4 cellular contexts compared by ENCODE assay signal in the genomic region with DNA sequence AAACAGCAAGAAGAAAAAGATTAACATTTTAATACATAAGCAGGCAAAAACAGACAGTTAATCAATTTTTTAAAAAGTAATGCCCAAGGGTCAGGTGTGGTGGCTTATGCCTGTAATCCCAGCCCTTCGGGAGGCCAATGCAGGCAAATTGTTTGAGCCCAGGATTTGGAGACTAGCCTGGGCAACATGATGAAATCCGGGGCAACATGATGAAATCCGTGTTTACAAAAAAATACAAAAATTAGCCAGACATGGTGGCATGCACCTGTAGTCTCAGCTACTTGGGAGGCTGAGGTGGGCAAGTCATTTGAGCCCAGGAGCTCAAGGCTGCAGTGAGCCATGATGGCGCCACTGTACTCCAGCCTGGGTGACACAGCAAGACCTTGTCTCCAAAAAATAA.
A peak's percentile ranks its signal among the peaks of the same experiment; 100 is the strongest.
TF ChIP-seq lines count a peak whose summit lies in the region.

No MANE protein-coding gene starts in this region.

TF ChIP-seq in GM23338, 12 proteins besides CTCF, POLR2A, EP300 and RAD21 (continues in another document):
- TF ChIP-seq ZNF114 (CRISPR knock-in tag; IDR thresholded peaks at IDR 0.05) (no peak), JUNB (IDR thresholded peaks at IDR 0.05; ENCODE audit: unreplicated experiment) (no peak)
- TF ChIP-seq, protein P1, sequence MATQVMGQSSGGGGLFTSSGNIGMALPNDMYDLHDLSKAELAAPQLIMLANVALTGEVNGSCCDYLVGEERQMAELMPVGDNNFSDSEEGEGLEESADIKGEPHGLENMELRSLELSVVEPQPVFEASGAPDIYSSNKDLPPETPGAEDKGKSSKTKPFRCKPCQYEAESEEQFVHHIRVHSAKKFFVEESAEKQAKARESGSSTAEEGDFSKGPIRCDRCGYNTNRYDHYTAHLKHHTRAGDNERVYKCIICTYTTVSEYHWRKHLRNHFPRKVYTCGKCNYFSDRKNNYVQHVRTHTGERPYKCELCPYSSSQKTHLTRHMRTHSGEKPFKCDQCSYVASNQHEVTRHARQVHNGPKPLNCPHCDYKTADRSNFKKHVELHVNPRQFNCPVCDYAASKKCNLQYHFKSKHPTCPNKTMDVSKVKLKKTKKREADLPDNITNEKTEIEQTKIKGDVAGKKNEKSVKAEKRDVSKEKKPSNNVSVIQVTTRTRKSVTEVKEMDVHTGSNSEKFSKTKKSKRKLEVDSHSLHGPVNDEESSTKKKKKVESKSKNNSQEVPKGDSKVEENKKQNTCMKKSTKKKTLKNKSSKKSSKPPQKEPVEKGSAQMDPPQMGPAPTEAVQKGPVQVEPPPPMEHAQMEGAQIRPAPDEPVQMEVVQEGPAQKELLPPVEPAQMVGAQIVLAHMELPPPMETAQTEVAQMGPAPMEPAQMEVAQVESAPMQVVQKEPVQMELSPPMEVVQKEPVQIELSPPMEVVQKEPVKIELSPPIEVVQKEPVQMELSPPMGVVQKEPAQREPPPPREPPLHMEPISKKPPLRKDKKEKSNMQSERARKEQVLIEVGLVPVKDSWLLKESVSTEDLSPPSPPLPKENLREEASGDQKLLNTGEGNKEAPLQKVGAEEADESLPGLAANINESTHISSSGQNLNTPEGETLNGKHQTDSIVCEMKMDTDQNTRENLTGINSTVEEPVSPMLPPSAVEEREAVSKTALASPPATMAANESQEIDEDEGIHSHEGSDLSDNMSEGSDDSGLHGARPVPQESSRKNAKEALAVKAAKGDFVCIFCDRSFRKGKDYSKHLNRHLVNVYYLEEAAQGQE (IDR thresholded peaks at IDR 0.05; ENCODE audit: unreplicated experiment), result no peak

TF ChIP-seq in IMR-90, 13 proteins besides CTCF, POLR2A, EP300 and RAD21:
- TF ChIP-seq CEBPB (IDR thresholded peaks at IDR 0.05; ENCODE audit: low read depth, low read length) (0 out of 2 replicates have a peak, but pooled peaks have one; percentile 5), NFE2L2 (IDR thresholded peaks at IDR 0.05; ENCODE audit: low read depth, low read length) (no peak), FOS (IDR thresholded peaks at IDR 0.05; ENCODE audit: low read depth, low read length) (no peak), CHD1 (IDR thresholded peaks at IDR 0.05; ENCODE audit: low read depth, low read length) (no peak), MAFK (IDR thresholded peaks at IDR 0.05; ENCODE audit: low read depth, low read length) (no peak), RFX5 (IDR thresholded peaks at IDR 0.05; ENCODE audit: low read depth, low read length) (no peak), MXI1 (IDR thresholded peaks at IDR 0.05; ENCODE audit: borderline replicate concordance, low read depth, low read length) (no peak), SMC3 (IDR thresholded peaks at IDR 0.05; ENCODE audit: low read depth, low read length) (no peak), RCOR1 (IDR thresholded peaks at IDR 0.05; ENCODE audit: insufficient replicate concordance, low read length) (no peak)

TF ChIP-seq in K562, 482 proteins besides CTCF, POLR2A, EP300 and RAD21:
- peak; percentile 68 for TF ChIP-seq CEBPG (CRISPR knock-in tag; IDR thresholded peaks at IDR 0.05)
- peak; percentile 38 to 92; a peak in 3 of 4 replicates for TF ChIP-seq CEBPG (tag; conservative IDR thresholded peaks at IDR 0.05 in 1 of 2, IDR thresholded peaks at IDR 0.05 in 1 of 2)
- TF ChIP-seq, protein P2, sequence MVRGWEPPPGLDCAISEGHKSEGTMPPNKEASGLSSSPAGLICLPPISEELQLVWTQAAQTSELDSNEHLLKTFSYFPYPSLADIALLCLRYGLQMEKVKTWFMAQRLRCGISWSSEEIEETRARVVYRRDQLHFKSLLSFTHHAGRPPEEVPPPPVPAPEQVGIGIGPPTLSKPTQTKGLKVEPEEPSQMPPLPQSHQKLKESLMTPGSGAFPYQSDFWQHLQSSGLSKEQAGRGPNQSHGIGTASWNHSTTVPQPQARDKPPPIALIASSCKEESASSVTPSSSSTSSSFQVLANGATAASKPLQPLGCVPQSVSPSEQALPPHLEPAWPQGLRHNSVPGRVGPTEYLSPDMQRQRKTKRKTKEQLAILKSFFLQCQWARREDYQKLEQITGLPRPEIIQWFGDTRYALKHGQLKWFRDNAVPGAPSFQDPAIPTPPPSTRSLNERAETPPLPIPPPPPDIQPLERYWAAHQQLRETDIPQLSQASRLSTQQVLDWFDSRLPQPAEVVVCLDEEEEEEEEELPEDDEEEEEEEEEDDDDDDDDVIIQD (CRISPR knock-in tag; IDR thresholded peaks at IDR 0.05), result no peak
- TF ChIP-seq ZNF134 (CRISPR knock-in tag; conservative IDR thresholded peaks at IDR 0.05), result no peak
- TF ChIP-seq SRSF7 (optimal IDR thresholded peaks at IDR 0.05; ENCODE audit: low read depth, low read length), result no peak
- no peak for TF ChIP-seq ZBTB7A (IDR thresholded peaks at IDR 0.05; ENCODE audit: borderline replicate concordance, control insufficient read depth, low read depth, low read length)
- TF ChIP-seq TRIM24 (IDR thresholded peaks at IDR 0.05), result peak; percentile 77 to 84; a peak in 2 of 4 replicates
- TF ChIP-seq ARID1B (IDR thresholded peaks at IDR 0.05), result no peak
- TF ChIP-seq, protein P3, sequence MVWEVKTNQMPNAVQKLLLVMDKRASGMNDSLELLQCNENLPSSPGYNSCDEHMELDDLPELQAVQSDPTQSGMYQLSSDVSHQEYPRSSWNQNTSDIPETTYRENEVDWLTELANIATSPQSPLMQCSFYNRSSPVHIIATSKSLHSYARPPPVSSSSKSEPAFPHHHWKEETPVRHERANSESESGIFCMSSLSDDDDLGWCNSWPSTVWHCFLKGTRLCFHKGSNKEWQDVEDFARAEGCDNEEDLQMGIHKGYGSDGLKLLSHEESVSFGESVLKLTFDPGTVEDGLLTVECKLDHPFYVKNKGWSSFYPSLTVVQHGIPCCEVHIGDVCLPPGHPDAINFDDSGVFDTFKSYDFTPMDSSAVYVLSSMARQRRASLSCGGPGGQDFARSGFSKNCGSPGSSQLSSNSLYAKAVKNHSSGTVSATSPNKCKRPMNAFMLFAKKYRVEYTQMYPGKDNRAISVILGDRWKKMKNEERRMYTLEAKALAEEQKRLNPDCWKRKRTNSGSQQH (CRISPR knock-in tag; IDR thresholded peaks at IDR 0.05), result no peak
- TF ChIP-seq SREBF2 (CRISPR knock-in tag; IDR thresholded peaks at IDR 0.05), result no peak
- no peak for TF ChIP-seq ZNF717 (CRISPR knock-in tag; IDR thresholded peaks at IDR 0.05)
- peak; percentile 49; the same call in 1 of the 2 replicates for TF ChIP-seq FOXJ2 (tag; IDR thresholded peaks at IDR 0.05)
- TF ChIP-seq NR4A1 (CRISPR knock-in tag; IDR thresholded peaks at IDR 0.05), result no peak
- TF ChIP-seq NR4A1 (tag; IDR thresholded peaks at IDR 0.05), result no peak
- no peak for TF ChIP-seq BRF1 (IDR thresholded peaks at IDR 0.05; ENCODE audit: borderline replicate concordance, extremely low read depth, insufficient read length)
- TF ChIP-seq, protein P4, sequence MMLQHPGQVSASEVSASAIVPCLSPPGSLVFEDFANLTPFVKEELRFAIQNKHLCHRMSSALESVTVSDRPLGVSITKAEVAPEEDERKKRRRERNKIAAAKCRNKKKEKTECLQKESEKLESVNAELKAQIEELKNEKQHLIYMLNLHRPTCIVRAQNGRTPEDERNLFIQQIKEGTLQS (IDR thresholded peaks at IDR 0.05), result peak; percentile 44; the same call in 1 of the 2 replicates
- TF ChIP-seq, protein P4 (CRISPR knock-in tag; conservative IDR thresholded peaks at IDR 0.05), result no peak
- TF ChIP-seq GTF2A2 (tag; IDR thresholded peaks at IDR 0.05), result no peak
- TF ChIP-seq ZFP1 (CRISPR knock-in tag; IDR thresholded peaks at IDR 0.05), result no peak
- no peak for TF ChIP-seq MCM7 (IDR thresholded peaks at IDR 0.05)
- TF ChIP-seq, protein P5, sequence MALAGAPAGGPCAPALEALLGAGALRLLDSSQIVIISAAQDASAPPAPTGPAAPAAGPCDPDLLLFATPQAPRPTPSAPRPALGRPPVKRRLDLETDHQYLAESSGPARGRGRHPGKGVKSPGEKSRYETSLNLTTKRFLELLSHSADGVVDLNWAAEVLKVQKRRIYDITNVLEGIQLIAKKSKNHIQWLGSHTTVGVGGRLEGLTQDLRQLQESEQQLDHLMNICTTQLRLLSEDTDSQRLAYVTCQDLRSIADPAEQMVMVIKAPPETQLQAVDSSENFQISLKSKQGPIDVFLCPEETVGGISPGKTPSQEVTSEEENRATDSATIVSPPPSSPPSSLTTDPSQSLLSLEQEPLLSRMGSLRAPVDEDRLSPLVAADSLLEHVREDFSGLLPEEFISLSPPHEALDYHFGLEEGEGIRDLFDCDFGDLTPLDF (CRISPR knock-in tag; IDR thresholded peaks at IDR 0.05), result no peak

TF ChIP-seq in HepG2, 621 proteins besides CTCF, POLR2A, EP300 and RAD21 (continues in another document):
- TF ChIP-seq ATF1 (CRISPR knock-in tag; IDR thresholded peaks at IDR 0.05), result no peak
- TF ChIP-seq, protein P6, sequence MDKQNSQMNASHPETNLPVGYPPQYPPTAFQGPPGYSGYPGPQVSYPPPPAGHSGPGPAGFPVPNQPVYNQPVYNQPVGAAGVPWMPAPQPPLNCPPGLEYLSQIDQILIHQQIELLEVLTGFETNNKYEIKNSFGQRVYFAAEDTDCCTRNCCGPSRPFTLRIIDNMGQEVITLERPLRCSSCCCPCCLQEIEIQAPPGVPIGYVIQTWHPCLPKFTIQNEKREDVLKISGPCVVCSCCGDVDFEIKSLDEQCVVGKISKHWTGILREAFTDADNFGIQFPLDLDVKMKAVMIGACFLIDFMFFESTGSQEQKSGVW (CRISPR knock-in tag; IDR thresholded peaks at IDR 0.05; ENCODE audit: borderline replicate concordance), result no peak
- TF ChIP-seq MTF2 (CRISPR knock-in tag; IDR thresholded peaks at IDR 0.05; ENCODE audit: borderline replicate concordance), result no peak
- TF ChIP-seq, protein P7, sequence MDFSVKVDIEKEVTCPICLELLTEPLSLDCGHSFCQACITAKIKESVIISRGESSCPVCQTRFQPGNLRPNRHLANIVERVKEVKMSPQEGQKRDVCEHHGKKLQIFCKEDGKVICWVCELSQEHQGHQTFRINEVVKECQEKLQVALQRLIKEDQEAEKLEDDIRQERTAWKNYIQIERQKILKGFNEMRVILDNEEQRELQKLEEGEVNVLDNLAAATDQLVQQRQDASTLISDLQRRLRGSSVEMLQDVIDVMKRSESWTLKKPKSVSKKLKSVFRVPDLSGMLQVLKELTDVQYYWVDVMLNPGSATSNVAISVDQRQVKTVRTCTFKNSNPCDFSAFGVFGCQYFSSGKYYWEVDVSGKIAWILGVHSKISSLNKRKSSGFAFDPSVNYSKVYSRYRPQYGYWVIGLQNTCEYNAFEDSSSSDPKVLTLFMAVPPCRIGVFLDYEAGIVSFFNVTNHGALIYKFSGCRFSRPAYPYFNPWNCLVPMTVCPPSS (IDR thresholded peaks at IDR 0.05), result no peak
- no peak for TF ChIP-seq RORA (CRISPR knock-in tag; IDR thresholded peaks at IDR 0.05)
- peak; percentile 76 for TF ChIP-seq ZMYM4 (CRISPR knock-in tag; IDR thresholded peaks at IDR 0.05)
- TF ChIP-seq, protein P8, sequence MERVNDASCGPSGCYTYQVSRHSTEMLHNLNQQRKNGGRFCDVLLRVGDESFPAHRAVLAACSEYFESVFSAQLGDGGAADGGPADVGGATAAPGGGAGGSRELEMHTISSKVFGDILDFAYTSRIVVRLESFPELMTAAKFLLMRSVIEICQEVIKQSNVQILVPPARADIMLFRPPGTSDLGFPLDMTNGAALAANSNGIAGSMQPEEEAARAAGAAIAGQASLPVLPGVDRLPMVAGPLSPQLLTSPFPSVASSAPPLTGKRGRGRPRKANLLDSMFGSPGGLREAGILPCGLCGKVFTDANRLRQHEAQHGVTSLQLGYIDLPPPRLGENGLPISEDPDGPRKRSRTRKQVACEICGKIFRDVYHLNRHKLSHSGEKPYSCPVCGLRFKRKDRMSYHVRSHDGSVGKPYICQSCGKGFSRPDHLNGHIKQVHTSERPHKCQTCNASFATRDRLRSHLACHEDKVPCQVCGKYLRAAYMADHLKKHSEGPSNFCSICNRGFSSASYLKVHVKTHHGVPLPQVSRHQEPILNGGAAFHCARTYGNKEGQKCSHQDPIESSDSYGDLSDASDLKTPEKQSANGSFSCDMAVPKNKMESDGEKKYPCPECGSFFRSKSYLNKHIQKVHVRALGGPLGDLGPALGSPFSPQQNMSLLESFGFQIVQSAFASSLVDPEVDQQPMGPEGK (CRISPR knock-in tag; IDR thresholded peaks at IDR 0.05), result no peak
- TF ChIP-seq ZNF564 (CRISPR knock-in tag; IDR thresholded peaks at IDR 0.05), result no peak
- TF ChIP-seq GTF2F1 (IDR thresholded peaks at IDR 0.05; ENCODE audit: low read length), result no peak
- no peak for TF ChIP-seq NFE2 (CRISPR knock-in tag; IDR thresholded peaks at IDR 0.05)
- TF ChIP-seq CEBPB (IDR thresholded peaks at IDR 0.05; ENCODE audit: borderline replicate concordance, low read depth, low read length), result peak; percentile 77
- TF ChIP-seq NONO (IDR thresholded peaks at IDR 0.05), result no peak
- no peak for TF ChIP-seq NONO (CRISPR knock-in tag; conservative IDR thresholded peaks at IDR 0.05)
- TF ChIP-seq PHB2 (IDR thresholded peaks at IDR 0.05; ENCODE audit: partially characterized antibody), result no peak
- no peak for TF ChIP-seq MTA1 (CRISPR knock-in tag; IDR thresholded peaks at IDR 0.05; ENCODE audit: borderline replicate concordance)
- TF ChIP-seq, protein P9, sequence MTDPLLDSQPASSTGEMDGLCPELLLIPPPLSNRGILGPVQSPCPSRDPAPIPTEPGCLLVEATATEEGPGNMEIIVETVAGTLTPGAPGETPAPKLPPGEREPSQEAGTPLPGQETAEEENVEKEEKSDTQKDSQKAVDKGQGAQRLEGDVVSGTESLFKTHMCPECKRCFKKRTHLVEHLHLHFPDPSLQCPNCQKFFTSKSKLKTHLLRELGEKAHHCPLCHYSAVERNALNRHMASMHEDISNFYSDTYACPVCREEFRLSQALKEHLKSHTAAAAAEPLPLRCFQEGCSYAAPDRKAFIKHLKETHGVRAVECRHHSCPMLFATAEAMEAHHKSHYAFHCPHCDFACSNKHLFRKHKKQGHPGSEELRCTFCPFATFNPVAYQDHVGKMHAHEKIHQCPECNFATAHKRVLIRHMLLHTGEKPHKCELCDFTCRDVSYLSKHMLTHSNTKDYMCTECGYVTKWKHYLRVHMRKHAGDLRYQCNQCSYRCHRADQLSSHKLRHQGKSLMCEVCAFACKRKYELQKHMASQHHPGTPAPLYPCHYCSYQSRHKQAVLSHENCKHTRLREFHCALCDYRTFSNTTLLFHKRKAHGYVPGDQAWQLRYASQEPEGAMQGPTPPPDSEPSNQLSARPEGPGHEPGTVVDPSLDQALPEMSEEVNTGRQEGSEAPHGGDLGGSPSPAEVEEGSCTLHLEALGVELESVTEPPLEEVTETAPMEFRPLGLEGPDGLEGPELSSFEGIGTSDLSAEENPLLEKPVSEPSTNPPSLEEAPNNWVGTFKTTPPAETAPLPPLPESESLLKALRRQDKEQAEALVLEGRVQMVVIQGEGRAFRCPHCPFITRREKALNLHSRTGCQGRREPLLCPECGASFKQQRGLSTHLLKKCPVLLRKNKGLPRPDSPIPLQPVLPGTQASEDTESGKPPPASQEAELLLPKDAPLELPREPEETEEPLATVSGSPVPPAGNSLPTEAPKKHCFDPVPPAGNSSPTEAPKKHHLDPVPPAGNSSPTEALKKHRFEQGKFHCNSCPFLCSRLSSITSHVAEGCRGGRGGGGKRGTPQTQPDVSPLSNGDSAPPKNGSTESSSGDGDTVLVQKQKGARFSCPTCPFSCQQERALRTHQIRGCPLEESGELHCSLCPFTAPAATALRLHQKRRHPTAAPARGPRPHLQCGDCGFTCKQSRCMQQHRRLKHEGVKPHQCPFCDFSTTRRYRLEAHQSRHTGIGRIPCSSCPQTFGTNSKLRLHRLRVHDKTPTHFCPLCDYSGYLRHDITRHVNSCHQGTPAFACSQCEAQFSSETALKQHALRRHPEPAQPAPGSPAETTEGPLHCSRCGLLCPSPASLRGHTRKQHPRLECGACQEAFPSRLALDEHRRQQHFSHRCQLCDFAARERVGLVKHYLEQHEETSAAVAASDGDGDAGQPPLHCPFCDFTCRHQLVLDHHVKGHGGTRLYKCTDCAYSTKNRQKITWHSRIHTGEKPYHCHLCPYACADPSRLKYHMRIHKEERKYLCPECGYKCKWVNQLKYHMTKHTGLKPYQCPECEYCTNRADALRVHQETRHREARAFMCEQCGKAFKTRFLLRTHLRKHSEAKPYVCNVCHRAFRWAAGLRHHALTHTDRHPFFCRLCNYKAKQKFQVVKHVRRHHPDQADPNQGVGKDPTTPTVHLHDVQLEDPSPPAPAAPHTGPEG (CRISPR knock-in tag; IDR thresholded peaks at IDR 0.05), result no peak
- TF ChIP-seq SNAI1 (CRISPR knock-in tag; IDR thresholded peaks at IDR 0.05; ENCODE audit: borderline replicate concordance), result no peak
- no peak for TF ChIP-seq MTF1 (CRISPR knock-in tag; IDR thresholded peaks at IDR 0.05)
- TF ChIP-seq RBAK (CRISPR knock-in tag; IDR thresholded peaks at IDR 0.05), result no peak
